ENCODE assay signal across 12 cellular contexts in the genomic region with DNA sequence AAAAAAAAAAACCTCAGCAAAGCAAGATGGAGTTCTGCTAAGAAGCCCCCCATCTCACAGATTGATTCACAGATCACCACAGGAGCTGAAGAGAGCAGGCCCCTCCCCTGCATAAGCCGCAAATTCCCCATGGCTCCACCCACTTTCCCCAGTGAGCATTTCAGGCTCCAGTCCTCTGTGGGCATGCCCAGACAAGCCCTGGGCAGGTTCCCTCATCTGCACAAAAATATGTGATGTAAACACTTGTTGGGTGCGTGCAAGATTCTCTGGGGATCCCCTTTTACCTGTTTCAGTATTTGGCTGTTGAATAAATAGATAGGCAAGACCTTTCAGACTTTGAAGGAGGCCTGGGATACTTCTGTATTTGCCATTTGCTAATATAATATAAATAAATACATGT.
DNase-seq lines count a peak whose midpoint lies in the region; ATAC-seq and TF ChIP-seq lines count a peak whose summit lies in the region.
"Had no signal": no experiment of that assay in that cellular context is flagged by ENCODE, and none has a peak within 500 bp of the region (broad histone marks: within the 10 kb centered on the region; RNA-seq: fewer than 3 reads in every experiment).

No MANE protein-coding gene starts in this region.

- no peak for ATAC-seq in activated CD8-positive, alpha-beta T cell treated with anti-CD3 and anti-CD28 coated beads for 36 hours
- ATAC-seq in activated CD8-positive, alpha-beta T cell treated with anti-CD3 and anti-CD28 coated beads, Interleukin-2, amount 10 ng/mL, durations not matched to agents 7 days and 5 days: no peak
- ATAC-seq in HG02870 (IDR thresholded peaks at IDR 0.05; ENCODE audit: unreplicated experiment): peak; percentile 78

- no peak overlapping the region for H3K4me3 Mint-ChIP-seq in activated CD8-positive, alpha-beta T cell treated with anti-CD3 and anti-CD28 coated beads for 36 hours
- no peak overlapping the region for H3K4me3 Mint-ChIP-seq in activated CD8-positive, alpha-beta T cell treated with anti-CD3 and anti-CD28 coated beads, Interleukin-2, amount 10 ng/mL, durations not matched to agents 7 days and 5 days
- no peak overlapping the region for H3K4me3 Mint-ChIP-seq in type B pancreatic cell

- peak; percentile 6 for DNase-seq in activated CD8-positive, alpha-beta T cell treated with anti-CD3 and anti-CD28 coated beads for 36 hours
- no peak for DNase-seq in activated CD8-positive, alpha-beta T cell treated with anti-CD3 and anti-CD28 coated beads, Interleukin-2, amount 10 ng/mL, durations not matched to agents 7 days and 5 days
- DNase-seq in NCI-H69 (lab: John Stamatoyannopoulos, UW) (peak; percentile 24), type B pancreatic cell (ENCODE audit: extremely low spot score, unreplicated experiment) (no peak), DMS153 (lab: John Stamatoyannopoulos, UW) (no peak), AG08395 (ENCODE audit: low spot score) (no peak), medulla oblongata (ENCODE audit: extremely low spot score) (no peak)
- DNase-seq: activated gamma-delta T cell treated with Interleukin-2 at 50 U/mL for 16 hours; foreskin fibroblast; stimulated activated CD4-positive, alpha-beta T cell treated with anti-CD3 and anti-CD28 coated beads, Interleukin-4, amount 100 ng/mL, for 24 hours; substantia nigra had no signal

- CTCF ChIA-PET in activated CD8-positive, alpha-beta T cell treated with anti-CD3 and anti-CD28 coated beads for 36 hours (lab: Charles Lee): interaction anchor here (1.6 kb wide), 1 partner anchor 8 kb away, joined by 4 read pairs; no protein-coding TSS in a partner anchor
- CTCF ChIA-PET in activated CD8-positive, alpha-beta T cell treated with anti-CD3 and anti-CD28 coated beads, Interleukin-2, amount 10 ng/mL, durations not matched to agents 7 days and 5 days (lab: Charles Lee): no interaction called here

- intact Hi-C loops in activated CD8-positive, alpha-beta T cell treated with anti-CD3 and anti-CD28 coated beads for 36 hours (cut with micrococcal nuclease): no loop called here

- peaks cover 12% of the 10 kb centered on the region for H3K9me3 Mint-ChIP-seq in activated CD8-positive, alpha-beta T cell treated with anti-CD3 and anti-CD28 coated beads for 36 hours
- peaks cover 16% of the 10 kb centered on the region for H3K9me3 Mint-ChIP-seq in activated CD8-positive, alpha-beta T cell treated with anti-CD3 and anti-CD28 coated beads, Interleukin-2, amount 10 ng/mL, durations not matched to agents 7 days and 5 days (ENCODE audit: insufficient read depth)
- H3K9me3 Mint-ChIP-seq in type B pancreatic cell: no peaks in the 10 kb centered on the region

- POLR2A ChIA-PET in activated CD8-positive, alpha-beta T cell treated with anti-CD3 and anti-CD28 coated beads for 36 hours (lab: Charles Lee): no interaction called here
- POLR2A ChIA-PET in activated CD8-positive, alpha-beta T cell treated with anti-CD3 and anti-CD28 coated beads, Interleukin-2, amount 10 ng/mL, durations not matched to agents 7 days and 5 days (lab: Charles Lee): no interaction called here

- no peaks in the 10 kb centered on the region for H3K4me1 Mint-ChIP-seq in activated CD8-positive, alpha-beta T cell treated with anti-CD3 and anti-CD28 coated beads for 36 hours (ENCODE audit: low read depth)
- no peaks in the 10 kb centered on the region for H3K4me1 Mint-ChIP-seq in activated CD8-positive, alpha-beta T cell treated with anti-CD3 and anti-CD28 coated beads, Interleukin-2, amount 10 ng/mL, durations not matched to agents 7 days and 5 days (ENCODE audit: low read depth)
- no peaks in the 10 kb centered on the region for H3K4me1 Mint-ChIP-seq in type B pancreatic cell (ENCODE audit: unreplicated experiment)

- H3K27me3 Mint-ChIP-seq in activated CD8-positive, alpha-beta T cell treated with anti-CD3 and anti-CD28 coated beads for 36 hours: no peaks in the 10 kb centered on the region
- no peaks in the 10 kb centered on the region for H3K27me3 Mint-ChIP-seq in activated CD8-positive, alpha-beta T cell treated with anti-CD3 and anti-CD28 coated beads, Interleukin-2, amount 10 ng/mL, durations not matched to agents 7 days and 5 days (ENCODE audit: low read depth)
- H3K27me3 Mint-ChIP-seq in type B pancreatic cell: no peaks in the 10 kb centered on the region

- H3K36me3 Mint-ChIP-seq in activated CD8-positive, alpha-beta T cell treated with anti-CD3 and anti-CD28 coated beads for 36 hours (ENCODE audit: low read depth): no peaks in the 10 kb centered on the region
- no peaks in the 10 kb centered on the region for H3K36me3 Mint-ChIP-seq in activated CD8-positive, alpha-beta T cell treated with anti-CD3 and anti-CD28 coated beads, Interleukin-2, amount 10 ng/mL, durations not matched to agents 7 days and 5 days (ENCODE audit: low read depth)
- no peaks in the 10 kb centered on the region for H3K36me3 Mint-ChIP-seq in type B pancreatic cell

- H3K27ac Mint-ChIP-seq in activated CD8-positive, alpha-beta T cell treated with anti-CD3 and anti-CD28 coated beads for 36 hours: no peak overlapping the region
- no peak overlapping the region for H3K27ac Mint-ChIP-seq in activated CD8-positive, alpha-beta T cell treated with anti-CD3 and anti-CD28 coated beads, Interleukin-2, amount 10 ng/mL, durations not matched to agents 7 days and 5 days
- peak overlapping the region; percentile 23 for H3K27ac Mint-ChIP-seq in type B pancreatic cell

- no peak for TF ChIP-seq CTCF in activated CD8-positive, alpha-beta T cell treated with anti-CD3 and anti-CD28 coated beads for 36 hours (IDR thresholded peaks at IDR 0.05)
- TF ChIP-seq CTCF in type B pancreatic cell (conservative IDR thresholded peaks at IDR 0.05): no peak

Comparison
In these comparisons a context has a peak if more than half of its experiments do, and no peak if none do; other contexts are left out.
1. DNase-seq: peak in activated CD8-positive, alpha-beta T cell treated with anti-CD3 and anti-CD28 coated beads for 36 hours (single experiment) and NCI-H69 (single experiment); none in activated CD8-positive, alpha-beta T cell treated with anti-CD3 and anti-CD28 coated beads, Interleukin-2, amount 10 ng/mL, durations not matched to agents 7 days and 5 days (single experiment), type B pancreatic cell (single experiment), DMS153 (single experiment), AG08395 (single experiment) and medulla oblongata (single experiment).